Comparison of ENCODE assay signal across 1 cellular context in the genomic region with DNA sequence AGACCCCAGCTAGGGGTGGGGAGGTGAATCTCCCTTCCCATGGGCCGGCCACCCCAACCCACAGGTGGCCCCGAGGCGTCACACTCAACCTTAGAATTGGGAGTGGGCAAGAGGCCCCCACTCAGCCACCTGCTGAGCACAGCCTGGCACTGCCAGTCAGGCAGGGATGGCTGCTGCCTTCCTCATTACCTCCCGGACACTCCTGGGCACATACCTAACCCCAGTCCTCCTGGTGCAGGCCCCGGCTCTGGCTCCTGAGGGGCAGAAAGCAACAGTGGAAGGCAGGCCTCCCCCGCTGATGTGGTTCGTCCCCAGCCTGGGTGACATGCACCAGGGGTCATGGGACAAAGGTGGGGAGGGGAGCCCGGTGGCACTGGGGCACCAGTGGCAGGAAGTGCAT.
TF ChIP-seq lines count a peak whose summit lies in the region.

No MANE protein-coding gene starts in this region.

TF ChIP-seq in H1, 55 proteins besides CTCF, POLR2A, EP300 and RAD21 (continued from another document):
- TF ChIP-seq CEBPB (IDR thresholded peaks at IDR 0.05; ENCODE audit: low read depth, low read length) (no peak), JUND (IDR thresholded peaks at IDR 0.05; ENCODE audit: low read length) (no peak), BCL11A (IDR thresholded peaks at IDR 0.05; ENCODE audit: low read depth in 2 of 2, low read length in 2 of 2) (no peak)
TF ChIP-seq in H1: peak in this region for 0.
